Comparison of ENCODE assay signal across 8 cellular contexts in the genomic region with DNA sequence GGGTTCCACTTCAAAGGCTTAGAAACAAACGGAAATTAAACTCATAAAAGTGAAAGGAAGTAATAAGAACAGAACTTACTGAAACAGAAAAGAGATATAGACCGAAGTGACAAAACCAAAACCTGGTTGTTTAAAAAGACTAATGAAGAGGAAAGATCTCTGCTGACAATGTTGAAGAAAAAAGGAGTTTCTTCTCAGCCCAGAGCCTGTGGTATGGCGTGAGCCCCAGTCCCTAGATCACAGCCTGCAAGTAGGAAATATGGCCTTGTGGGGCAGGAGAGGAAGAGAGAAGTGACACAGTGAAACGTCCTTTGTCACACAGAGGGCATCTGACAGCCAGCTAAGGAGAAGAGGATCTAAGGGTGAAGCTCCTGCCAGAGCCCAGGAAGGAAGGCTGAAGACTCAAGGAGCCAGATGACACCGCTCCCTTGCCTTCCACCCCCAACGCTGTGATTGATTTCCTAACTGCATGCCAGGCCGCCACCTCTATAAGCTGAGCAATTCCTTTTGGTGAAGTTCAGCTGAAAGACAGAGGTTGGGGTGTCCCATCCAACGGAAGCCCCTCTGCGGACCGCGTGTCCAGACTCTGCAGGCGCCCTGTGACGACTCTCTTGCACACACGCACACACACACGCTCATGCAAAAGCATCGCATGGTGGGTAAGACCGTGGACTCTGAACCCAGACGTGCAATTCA.
DNase-seq lines count a peak whose midpoint lies in the region; ATAC-seq and TF ChIP-seq lines count a peak whose summit lies in the region.

No MANE protein-coding gene starts in this region.

- peaks cover 24% of the 10 kb centered on the region for H3K27me3 Mint-ChIP-seq in activated B cell treated with CpG ODN at 0.5 μM for 24 hours
- no peaks in the 10 kb centered on the region for H3K27me3 Mint-ChIP-seq in nephron progenitor cell (ENCODE audit: low read depth, poor library complexity)

- peak overlapping the region; percentile 55 for H3K4me3 Mint-ChIP-seq in activated B cell treated with CpG ODN at 0.5 μM for 24 hours
- no peak overlapping the region for H3K4me3 Mint-ChIP-seq in nephron progenitor cell

- WGBS in GM23248 (ENCODE audit: low coverage in 1 of 2, low lambda C conversion rate in 2 of 2, missing lambda C conversion rate in 2 of 2), 2 experiments: 82 to 87% methylated on average over 18 of the region's 18 CpGs

- POLR2A ChIA-PET in activated B cell treated with CpG ODN at 0.5 μM for 24 hours (lab: Charles Lee): interaction anchor here (1.2 kb wide), 1 partner anchor 35 kb away, joined by 4 read pairs; no protein-coding TSS in a partner anchor

- ATAC-seq in GM18505 (IDR thresholded peaks at IDR 0.05; ENCODE audit: unreplicated experiment): peak; percentile 54
- peak; percentile 73 for ATAC-seq in HG03066 (IDR thresholded peaks at IDR 0.05; ENCODE audit: low read depth, unreplicated experiment)
- ATAC-seq in activated B cell treated with CpG ODN at 0.5 μM for 24 hours (ENCODE audit: low read depth): peak; percentile 46

- H3K4me1 Mint-ChIP-seq in activated B cell treated with CpG ODN at 0.5 μM for 24 hours (peaks cover 54% of the 10 kb centered on the region), nephron progenitor cell (peaks cover 75% of the 10 kb centered on the region)

- peaks cover 67% of the 10 kb centered on the region for H3K79me2 ChIP-seq in GM23248 (ENCODE audit: insufficient read depth)

- CTCF ChIA-PET in activated B cell treated with CpG ODN at 0.5 μM for 24 hours (lab: Charles Lee): no interaction called here

- intact Hi-C loops in activated B cell treated with CpG ODN at 0.5 μM for 24 hours (cut with micrococcal nuclease): loop anchor here (1.0 kb wide), 1 partner anchor 8 kb away; no protein-coding TSS in a partner anchor

- no peaks in the 10 kb centered on the region for H3K36me3 ChIP-seq in WERI-Rb-1
- no peaks in the 10 kb centered on the region for H3K36me3 ChIP-seq in GM23248 (ENCODE audit: low read depth)

- DNase-seq in activated B cell treated with CpG ODN at 0.5 μM for 24 hours (no peak), nephron progenitor cell (no peak), hypothalamus (lab: John Stamatoyannopoulos, UW) (no peak), medulla oblongata (ENCODE audit: extremely low spot score) (no peak), WERI-Rb-1 (no peak), GM23248 (no peak)

- no peaks in the 10 kb centered on the region for H4K20me1 ChIP-seq in GM23248 (ENCODE audit: insufficient read depth)

- peaks cover 7% of the 10 kb centered on the region for H3K36me3 Mint-ChIP-seq in activated B cell treated with CpG ODN at 0.5 μM for 24 hours (ENCODE audit: low read depth)
- H3K36me3 Mint-ChIP-seq in nephron progenitor cell (ENCODE audit: low read depth): peaks cover 32% of the 10 kb centered on the region

- peaks cover 17% of the 10 kb centered on the region for H3K9me3 Mint-ChIP-seq in activated B cell treated with CpG ODN at 0.5 μM for 24 hours
- peaks cover 26% of the 10 kb centered on the region for H3K9me3 Mint-ChIP-seq in nephron progenitor cell

- H3K4me3 ChIP-seq in WERI-Rb-1 (ENCODE audit: low read depth, low read length) (no peak overlapping the region), GM23248 (no peak overlapping the region)

- H3K9ac ChIP-seq in GM23248: no peak overlapping the region

- TF ChIP-seq CTCF in activated B cell treated with CpG ODN at 0.5 μM for 24 hours (IDR thresholded peaks at IDR 0.05) (no peak), nephron progenitor cell (IDR thresholded peaks at IDR 0.05) (no peak), WERI-Rb-1 (IDR thresholded peaks at IDR 0.05; ENCODE audit: low read depth, low read length) (no peak)

- peaks cover 8% of the 10 kb centered on the region; the same call in 1 of the 2 replicates for H3F3A ChIP-seq in GM23248 (ENCODE audit: insufficient read depth)

- H3K27ac ChIP-seq in WERI-Rb-1 (no peak overlapping the region), GM23248 (no peak overlapping the region)

- no peak overlapping the region for H3K4me2 ChIP-seq in GM23248 (ENCODE audit: unreplicated experiment)

- no peaks in the 10 kb centered on the region for H3K27me3 ChIP-seq in WERI-Rb-1 (ENCODE audit: insufficient read depth, low read depth, severe bottlenecking)
- H3K27me3 ChIP-seq in GM23248 (replicated peaks; ENCODE audit: insufficient read depth): no peaks in the 10 kb centered on the region

- in situ Hi-C loops in GM23248 (cut with MboI): no loop called here

- peaks cover 8% of the 10 kb centered on the region for H3K9me3 ChIP-seq in WERI-Rb-1 (ENCODE audit: severe bottlenecking)
- H3K9me3 ChIP-seq in GM23248 (ENCODE audit: low read depth): no peaks in the 10 kb centered on the region

- no peak overlapping the region for H2AFZ ChIP-seq in GM23248

- H3K9me2 ChIP-seq in GM23248 (ENCODE audit: insufficient read depth): no peaks in the 10 kb centered on the region

- no peak overlapping the region for H3K27ac Mint-ChIP-seq in activated B cell treated with CpG ODN at 0.5 μM for 24 hours
- H3K27ac Mint-ChIP-seq in nephron progenitor cell: peak overlapping the region; percentile 80

- peaks cover 19% of the 10 kb centered on the region for H3K4me1 ChIP-seq in GM23248 (ENCODE audit: insufficient read depth)

- no peak for TF ChIP-seq POLR2A in GM18505 (IDR thresholded peaks at IDR 0.05; ENCODE audit: borderline replicate concordance, extremely low read depth, insufficient read depth, insufficient read length)
